Comparison of ENCODE assay signal across 17 cellular contexts in genomic region chr16:29915590-29916247, GRCh38. TPM values are rescaled to one million over a fixed set of nuclear protein-coding genes. Genes with fewer than 3 reads are reported as not detected.
DNase-seq lines count a peak whose midpoint lies in the region; ATAC-seq and TF ChIP-seq lines count a peak whose summit lies in the region.
"Had no signal": no experiment of that assay in that cellular context is flagged by ENCODE, and none has a peak within 500 bp of the region (broad histone marks: within the 10 kb centered on the region; RNA-seq: fewer than 3 reads in every experiment).

No MANE protein-coding gene starts in this region.

- no peaks in the 10 kb centered on the region for H3K9me3 Mint-ChIP-seq in Caco-2 (ENCODE audit: unreplicated experiment)
- H3K9me3 Mint-ChIP-seq: activated T-helper 1 cell treated with anti-CD3 and anti-CD28 coated beads, Interleukin-12 subunit alpha, Interleukin-12 subunit beta, Interleukin-2, Interleukin-4 antibody, amounts not matched to agents 30 ng/mL and 10 ng/mL and 1 ng/mL, durations not matched to agents 14 hours and 24 hours and 36 hours; T-helper 1 cell treated with Interleukin-12 subunit alpha and Interleukin-12 subunit beta and Interleukin-4 antibody, amounts not matched to agents 30 μg/mL and 1 μg/mL, for 36 hours had no signal

- ATAC-seq in foreskin keratinocyte: no peak
- no peak for ATAC-seq in GM18519 (IDR thresholded peaks at IDR 0.05; ENCODE audit: low FRiP score, unreplicated experiment)
- ATAC-seq: psoas muscle had no signal

- H3K4me1 Mint-ChIP-seq in Caco-2 (ENCODE audit: low read depth, unreplicated experiment): peaks cover 9% of the 10 kb centered on the region

- DNase-seq in ACHN (peak; percentile 43), OCI-LY7 (ENCODE audit: low spot score) (no peak), foreskin keratinocyte (peak; percentile 14 to 35), Caco-2 (no peak), HuH-7 (ENCODE audit: low spot score) (no peak)
- DNase-seq: activated CD4-positive, alpha-beta T cell treated with anti-CD3 and anti-CD28 coated beads for 1 hour; DMS79 treated with DMSO at 0.1 percent for 48 hours; effector CD4-positive, alpha-beta T cell; islet precursor cell; KBM-7; NCI-H1436; NCI-H524; psoas muscle; RPMI8226 had no signal

- intact Hi-C loops in OCI-LY7 (cut with micrococcal nuclease; ENCODE audit: unreplicated experiment) (no loop called here), Caco-2 (cut with micrococcal nuclease; ENCODE audit: unreplicated experiment) (no loop called here)

- H3K27me3 Mint-ChIP-seq in Caco-2 (ENCODE audit: insufficient read depth, unreplicated experiment): no peaks in the 10 kb centered on the region

- H3K79me2 ChIP-seq in OCI-LY7 (ENCODE audit: insufficient read depth, low read depth, low read length): no peaks in the 10 kb centered on the region

- no peak overlapping the region for H3K4me3 Mint-ChIP-seq in Caco-2 (ENCODE audit: unreplicated experiment)
- H3K4me3 Mint-ChIP-seq: activated T-helper 1 cell treated with anti-CD3 and anti-CD28 coated beads, Interleukin-12 subunit alpha, Interleukin-12 subunit beta, Interleukin-2, Interleukin-4 antibody, amounts not matched to agents 30 ng/mL and 10 ng/mL and 1 ng/mL, durations not matched to agents 14 hours and 24 hours and 36 hours; T-helper 1 cell treated with Interleukin-12 subunit alpha and Interleukin-12 subunit beta and Interleukin-4 antibody, amounts not matched to agents 30 μg/mL and 1 μg/mL, for 36 hours had no signal

- H3K27ac ChIP-seq in OCI-LY7 (ENCODE audit: low read depth, low read length, poor library complexity, severe bottlenecking) (no peak overlapping the region), foreskin keratinocyte (no peak overlapping the region)
- H3K27ac ChIP-seq: psoas muscle had no signal

- CTCF ChIA-PET in OCI-LY7 (lab: Charles Lee; ENCODE audit: unreplicated experiment) (no interaction called here), Caco-2 (lab: Charles Lee) (no interaction called here)

- no peak overlapping the region for H2AFZ ChIP-seq in OCI-LY7 (ENCODE audit: low read length)

- H3K36me3 ChIP-seq in OCI-LY7 (ENCODE audit: insufficient read depth, low read length) (peaks cover 30% of the 10 kb centered on the region; the same call in 1 of the 2 replicates), Caco-2 (ENCODE audit: control insufficient read depth, insufficient read depth, low read length) (no peaks in the 10 kb centered on the region)

- H3K4me1 ChIP-seq in OCI-LY7 (ENCODE audit: insufficient read depth, low read length, poor library complexity, severe bottlenecking) (no peaks in the 10 kb centered on the region), foreskin keratinocyte (no peaks in the 10 kb centered on the region), Caco-2 (no peaks in the 10 kb centered on the region)
- H3K4me1 ChIP-seq: psoas muscle had no signal

- H3K27me3 ChIP-seq in foreskin keratinocyte: no peaks in the 10 kb centered on the region
- H3K27me3 ChIP-seq in Caco-2 (replicated peaks; ENCODE audit: control insufficient read depth, insufficient read depth, low read length): no peaks in the 10 kb centered on the region

- in situ Hi-C loops in ACHN (cut with HindIII; ENCODE audit: low pct_ligation_motif_present, low pct_unique_long_range_greater_than_20kb, low sequenced_read_pairs): no loop called here

- H4K20me1 ChIP-seq in OCI-LY7 (ENCODE audit: insufficient read depth, low read length): peaks cover 4% of the 10 kb centered on the region; the same call in 1 of the 2 replicates

- no peak overlapping the region for H3K27ac Mint-ChIP-seq in Caco-2 (ENCODE audit: unreplicated experiment)
- H3K27ac Mint-ChIP-seq: activated T-helper 1 cell treated with anti-CD3 and anti-CD28 coated beads, Interleukin-12 subunit alpha, Interleukin-12 subunit beta, Interleukin-2, Interleukin-4 antibody, amounts not matched to agents 30 ng/mL and 10 ng/mL and 1 ng/mL, durations not matched to agents 14 hours and 24 hours and 36 hours; T-helper 1 cell treated with Interleukin-12 subunit alpha and Interleukin-12 subunit beta and Interleukin-4 antibody, amounts not matched to agents 30 μg/mL and 1 μg/mL, for 36 hours had no signal

- H3K4me2 ChIP-seq in OCI-LY7 (ENCODE audit: low read length): no peak overlapping the region

- H3K4me3 ChIP-seq in OCI-LY7 (ENCODE audit: low read depth, low read length, poor library complexity, severe bottlenecking) (no peak overlapping the region), Caco-2 (ENCODE audit: low read depth, low read length) (no peak overlapping the region)
- H3K4me3 ChIP-seq: psoas muscle had no signal

- no peak for TF ChIP-seq CTCF in OCI-LY7 (conservative IDR thresholded peaks at IDR 0.05; ENCODE audit: low read length)
- TF ChIP-seq CTCF in foreskin keratinocyte (conservative IDR thresholded peaks at IDR 0.05): no peak
- TF ChIP-seq CTCF in Caco-2 (IDR thresholded peaks at IDR 0.05; ENCODE audit: insufficient read depth in 1 of 2, low read depth in 1 of 2, low read length in 1 of 2, severe bottlenecking in 1 of 2, unreplicated experiment in 1 of 2): no peak

- BruUV-seq in OCI-LY7 (replicated peaks; lab: Mats Ljungman, UMichigan): TSS peak; percentile 46
- BruUV-seq in Caco-2 (replicated peaks; lab: Mats Ljungman, UMichigan): no TSS peak

- no peaks in the 10 kb centered on the region for H3K9me2 ChIP-seq in OCI-LY7 (ENCODE audit: insufficient read depth, low read length)

- peaks cover 22% of the 10 kb centered on the region for H3K36me3 Mint-ChIP-seq in Caco-2 (ENCODE audit: insufficient read depth, unreplicated experiment)

- H3K9me3 ChIP-seq in OCI-LY7 (ENCODE audit: low read length) (no peaks in the 10 kb centered on the region), Caco-2 (no peaks in the 10 kb centered on the region)
- H3K9me3 ChIP-seq: psoas muscle had no signal

- POLR2A ChIA-PET in OCI-LY7 (lab: Charles Lee): interaction anchor here (1.4 kb wide), 1 partner anchor 58 kb away, joined by 4 read pairs; the partner anchor contains the start of gene TAOK2
- POLR2A ChIA-PET in Caco-2 (lab: Charles Lee): interaction anchor here (0.6 kb wide), 1 partner anchor 87 kb away, joined by 8 read pairs; no protein-coding TSS in a partner anchor

RNA-seq across cellular contexts. Expression of gene KCTD13, which starts 10.3 kb away (rescaled TPM):
- total RNA-seq in OCI-LY7 (2014; rRNA removed; shearing (Covaris generic)): 14.4 and 15.9 TPM in 2 replicates
- total RNA-seq in OCI-LY7 (2022) (48.0 and 49.5 TPM in 2 replicates), foreskin keratinocyte (7.0 and 7.2 TPM in 2 replicates), Caco-2 (2022) (13.0 and 14.9 TPM in 2 replicates)
- 7.5 and 8.0 TPM in 2 replicates for polyA plus RNA-seq in foreskin keratinocyte

RNA-seq across cellular contexts. Expression of gene ASPHD1, which starts 15.4 kb away (rescaled TPM):
- total RNA-seq in OCI-LY7 (2014; rRNA removed; shearing (Covaris generic)): not detected in 2 replicates
- 0.30 TPM in 1 of 2 replicates, not detected in the other for total RNA-seq in OCI-LY7 (2022)
- 2.1 and 2.4 TPM in 2 replicates for total RNA-seq in foreskin keratinocyte
- polyA plus RNA-seq in foreskin keratinocyte: 4.4 and 5.1 TPM in 2 replicates
- 13.2 and 14.7 TPM in 2 replicates for total RNA-seq in Caco-2 (2022)

RNA-seq across cellular contexts. Expression of gene SEZ6L2, which starts 16.4 kb away (rescaled TPM):
- 0.98 TPM in 1 of 2 replicates, not detected in the other for total RNA-seq in OCI-LY7 (2014; rRNA removed; shearing (Covaris generic))
- total RNA-seq in OCI-LY7 (2022) (0.83 and 1.0 TPM in 2 replicates), foreskin keratinocyte (2.0 and 2.6 TPM in 2 replicates), Caco-2 (2022) (24.1 and 26.3 TPM in 2 replicates)
- polyA plus RNA-seq in foreskin keratinocyte: 2.4 and 2.7 TPM in 2 replicates

RNA-seq across cellular contexts. Expression of gene TMEM219, which starts 46.2 kb away (rescaled TPM):
- total RNA-seq in OCI-LY7 (2014; rRNA removed; shearing (Covaris generic)): 75.7 and 94.1 TPM in 2 replicates
- total RNA-seq in OCI-LY7 (2022) (82.9 and 88.6 TPM in 2 replicates), foreskin keratinocyte (74.1 and 86.6 TPM in 2 replicates), Caco-2 (2022) (54.5 and 57.7 TPM in 2 replicates)
- 104 and 119 TPM in 2 replicates for polyA plus RNA-seq in foreskin keratinocyte

RNA-seq across cellular contexts. Expression of gene CDIPT, which starts 52.7 kb away (rescaled TPM):
- 39.6 and 52.4 TPM in 2 replicates for total RNA-seq in OCI-LY7 (2014; rRNA removed; shearing (Covaris generic))
- 41.4 and 43.5 TPM in 2 replicates for total RNA-seq in OCI-LY7 (2022)
- 42.3 and 46.6 TPM in 2 replicates for total RNA-seq in foreskin keratinocyte
- polyA plus RNA-seq in foreskin keratinocyte: 55.4 and 59.6 TPM in 2 replicates
- 56.6 and 57.1 TPM in 2 replicates for total RNA-seq in Caco-2 (2022)

Comparison
In these comparisons a context has a peak if more than half of its experiments do, and no peak if none do; other contexts are left out.
1. DNase-seq: peak in ACHN (single experiment) and foreskin keratinocyte (2 of 2); none in OCI-LY7 (single experiment), Caco-2 (0 of 2) and HuH-7 (single experiment).